22 cellular contexts compared by ENCODE assay signal in the genomic region with DNA sequence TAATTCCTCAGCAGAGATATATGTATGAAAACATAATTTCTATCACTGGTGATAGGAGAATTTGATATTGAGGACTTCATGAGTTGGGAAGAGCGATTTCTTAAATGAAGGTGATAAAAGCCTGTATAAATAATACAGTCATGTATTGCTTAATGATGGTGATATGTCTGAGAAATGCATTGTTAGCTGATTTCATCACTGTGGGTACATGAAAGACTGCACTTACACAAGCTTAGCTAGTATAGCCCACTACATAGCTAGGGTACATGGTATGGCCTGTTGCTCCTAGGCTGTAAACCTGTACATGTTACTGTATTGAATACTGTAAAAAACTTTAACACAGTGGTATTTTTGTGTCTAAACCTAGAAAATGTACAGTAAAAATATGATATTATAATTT.
DNase-seq lines count a peak whose midpoint lies in the region; ATAC-seq and TF ChIP-seq lines count a peak whose summit lies in the region.
"Had no signal": no experiment of that assay in that cellular context is flagged by ENCODE, and none has a peak within 500 bp of the region (broad histone marks: within the 10 kb centered on the region; RNA-seq: fewer than 3 reads in every experiment).

No MANE protein-coding gene starts in this region.

- H3K4me3 ChIP-seq in IMR-90 (ENCODE audit: insufficient read depth, low read depth, low read length) (no peak overlapping the region), adipocyte (ENCODE audit: low read length) (no peak overlapping the region), fibroblast of pulmonary artery (replicated peaks; ENCODE audit: low read depth, low read length) (no peak overlapping the region), mesenchymal stem cell (ENCODE audit: insufficient read depth in 1 of 2, low read depth in 1 of 2, low read length in 2 of 2) (no peak overlapping the region)
- H3K4me3 ChIP-seq: A549, MG63, PC-9 had no signal

- H2BK5ac ChIP-seq in IMR-90 (ENCODE audit: low read depth, low read length, poor library complexity, severe bottlenecking) (no peak overlapping the region), mesenchymal stem cell (ENCODE audit: low read depth, low read length, poor library complexity, severe bottlenecking) (no peak overlapping the region)

- H2BK20ac ChIP-seq in IMR-90 (ENCODE audit: low read depth, low read length), result no peak overlapping the region

- CTCF ChIA-PET in IMR-90 (lab: Yijun Ruan, JAX), result no interaction called here
- CTCF ChIA-PET in activated CD4-positive, alpha-beta memory T cell treated with anti-CD3 and anti-CD28 coated beads, Interleukin-2, amount 10 ng/mL, durations not matched to agents 7 days and 5 days (lab: Charles Lee), result no interaction called here

- TF ChIP-seq RAD21 in IMR-90 (IDR thresholded peaks at IDR 0.05; ENCODE audit: low read length), result no peak

- no peaks in the 10 kb centered on the region; the same call in 1 of the 2 replicates for H3K9me1 ChIP-seq in IMR-90 (ENCODE audit: insufficient read depth, low read length)

- WGBS in IMR-90 (ENCODE audit: extremely low coverage in 2 of 2, insufficient read length in 1 of 2), 2 experiments, result no CpG with 5 or more reads among the region's 1 CpG
- WGBS in mesenchymal stem cell, result 89% methylated on average over 1 of the region's 1 CpG

- H2AFZ ChIP-seq in IMR-90 (replicated peaks; ENCODE audit: low read length, poor library complexity), result no peak overlapping the region
- no peak overlapping the region for H2AFZ ChIP-seq in mesenchymal stem cell (ENCODE audit: low read depth, low read length)
- H2AFZ ChIP-seq: PC-9 had no signal

- H2BK120ac ChIP-seq in IMR-90 (ENCODE audit: low read depth, low read length) (no peak overlapping the region), mesenchymal stem cell (ENCODE audit: low read depth, low read length) (no peak overlapping the region)

- TF ChIP-seq CTCF in IMR-90 (conservative IDR thresholded peaks at IDR 0.05; ENCODE audit: low read depth, low read length) (no peak), fibroblast of pulmonary artery (IDR thresholded peaks at IDR 0.05; ENCODE audit: low read length, missing control alignments) (no peak)

- H3K4me1 ChIP-seq in IMR-90 (ENCODE audit: control insufficient read depth, insufficient read depth, low read length), result peaks cover 2% of the 10 kb centered on the region; the same call in 1 of the 2 replicates
- peaks cover 15% of the 10 kb centered on the region for H3K4me1 ChIP-seq in adipocyte (ENCODE audit: control insufficient read depth, insufficient read depth, low read length)
- no peaks in the 10 kb centered on the region for H3K4me1 ChIP-seq in mesenchymal stem cell (ENCODE audit: control insufficient read depth, insufficient read depth, low read depth, low read length)
- H3K4me1 ChIP-seq: A549 had no signal

- ATAC-seq in IMR-90 (ENCODE audit: low read depth), result no peak
- no peak for ATAC-seq in GM19395 (IDR thresholded peaks at IDR 0.05; ENCODE audit: unreplicated experiment)
- ATAC-seq: A549, HepG2 had no signal

- no peaks in the 10 kb centered on the region for H3K9me3 ChIP-seq in IMR-90 (ENCODE audit: control insufficient read depth, insufficient read depth, low read length)
- H3K9me3 ChIP-seq in adipocyte (ENCODE audit: control insufficient read depth, low read length), result no peaks in the 10 kb centered on the region
- H3K9me3 ChIP-seq in mesenchymal stem cell (ENCODE audit: control insufficient read depth, low read length), result no peaks in the 10 kb centered on the region
- H3K9me3 ChIP-seq: A549, MG63 had no signal

- H3K18ac ChIP-seq in IMR-90 (ENCODE audit: low read depth, low read length) (no peak overlapping the region), mesenchymal stem cell (ENCODE audit: low read depth in 1 of 2, low read length in 2 of 2) (no peak overlapping the region)

- H3K9ac ChIP-seq in IMR-90 (ENCODE audit: low read depth, low read length) (no peak overlapping the region), adipocyte (ENCODE audit: low read length) (no peak overlapping the region), mesenchymal stem cell (ENCODE audit: low read length) (no peak overlapping the region)

- intact Hi-C loops in IMR-90 (cut with micrococcal nuclease), result no loop called here

- POLR2A ChIA-PET in IMR-90 (lab: Charles Lee; ENCODE audit: unreplicated experiment), result no interaction called here
- POLR2A ChIA-PET in activated CD4-positive, alpha-beta memory T cell treated with anti-CD3 and anti-CD28 coated beads, Interleukin-2, amount 10 ng/mL, durations not matched to agents 7 days and 5 days (lab: Charles Lee), result no interaction called here

- no peak overlapping the region for H3K56ac ChIP-seq in IMR-90 (ENCODE audit: extremely low read depth, insufficient read depth, low read length)

- TF ChIP-seq POLR2A in IMR-90 (IDR thresholded peaks at IDR 0.05; ENCODE audit: low read depth, low read length), result no peak

- H3K4me3 Mint-ChIP-seq in activated CD4-positive, alpha-beta memory T cell treated with anti-CD3 and anti-CD28 coated beads, Interleukin-2, amount 10 ng/mL, durations not matched to agents 7 days and 5 days, result no peak overlapping the region
- H3K4me3 Mint-ChIP-seq: CD4-positive, alpha-beta memory T cell; HFFc6 had no signal

- H2AK5ac ChIP-seq in IMR-90 (ENCODE audit: low read depth, low read length) (no peak overlapping the region), mesenchymal stem cell (ENCODE audit: low read length, severe bottlenecking) (no peak overlapping the region)

- no peaks in the 10 kb centered on the region for H3K9me3 Mint-ChIP-seq in activated CD4-positive, alpha-beta memory T cell treated with anti-CD3 and anti-CD28 coated beads, Interleukin-2, amount 10 ng/mL, durations not matched to agents 7 days and 5 days

- no peak overlapping the region for H4K8ac ChIP-seq in IMR-90 (ENCODE audit: low read depth in 2 of 2, low read length in 2 of 2)
- H4K8ac ChIP-seq in mesenchymal stem cell (ENCODE audit: low read length), result no peak overlapping the region

- no peak overlapping the region for H2AK9ac ChIP-seq in IMR-90 (replicated peaks; ENCODE audit: low read depth, low read length, poor library complexity)

- H3K36me3 ChIP-seq in IMR-90 (ENCODE audit: control insufficient read depth, insufficient read depth, low read length) (no peaks in the 10 kb centered on the region), adipocyte (ENCODE audit: control insufficient read depth, insufficient read depth, low read length, severe bottlenecking) (no peaks in the 10 kb centered on the region), mesenchymal stem cell (ENCODE audit: control insufficient read depth in 1 of 2, insufficient read depth in 2 of 2, low read depth in 1 of 2, low read length in 2 of 2) (no peaks in the 10 kb centered on the region)
- H3K36me3 ChIP-seq: MG63 had no signal

- H4K91ac ChIP-seq in IMR-90 (ENCODE audit: insufficient read depth, low read depth, low read length) (no peak overlapping the region), mesenchymal stem cell (ENCODE audit: low read length) (no peak overlapping the region)

- dilution Hi-C loops in IMR-90 (cut with HindIII; ENCODE audit: low sequenced_read_pairs, unreplicated experiment), result no loop called here

- H3K27ac ChIP-seq in IMR-90 (ENCODE audit: insufficient read depth, low read length) (no peak overlapping the region), mesenchymal stem cell (ENCODE audit: low read length, poor library complexity, severe bottlenecking) (no peak overlapping the region)
- H3K27ac ChIP-seq: A549, PC-9 had no signal

- H3K23ac ChIP-seq in IMR-90 (ENCODE audit: low read depth, low read length) (no peak overlapping the region), mesenchymal stem cell (ENCODE audit: low read length in 2 of 2) (no peak overlapping the region)

- DNase-seq in IMR-90 (peak; percentile 12), adipocyte (ENCODE audit: low read depth) (peak; percentile 15), fibroblast of pulmonary artery (ENCODE audit: low read depth) (peak; percentile 38), mesenchymal stem cell (no peak)
- DNase-seq in activated CD8-positive, alpha-beta memory T cell treated with anti-CD3 and anti-CD28 coated beads for 24 hours, result no peak
- DNase-seq in activated CD4-positive, alpha-beta memory T cell treated with anti-CD3 and anti-CD28 coated beads, Interleukin-2, amount 10 ng/mL, durations not matched to agents 7 days and 5 days, result no peak
- DNase-seq: C1 segment of cervical spinal cord; CD4-positive, alpha-beta memory T cell; COR-L47; DMS79; GF-D8; H7; HFFc6; MG63; NCI-H1105 treated with DMSO at 0.1 percent for 48 hours; NCI-H2029; NCI-H524 treated with DMSO at 0.1 percent for 48 hours; PC-9; Right ventricle myocardium superior had no signal

- no TSS peak for BruUV-seq in IMR-90 (replicated peaks; lab: Mats Ljungman, UMichigan)

- H3K27ac Mint-ChIP-seq in activated CD4-positive, alpha-beta memory T cell treated with anti-CD3 and anti-CD28 coated beads, Interleukin-2, amount 10 ng/mL, durations not matched to agents 7 days and 5 days, result no peak overlapping the region
- H3K27ac Mint-ChIP-seq: CD4-positive, alpha-beta memory T cell; HFFc6 had no signal

- H3K79me1 ChIP-seq in IMR-90 (ENCODE audit: low read depth in 1 of 2, low read length in 2 of 2) (peaks cover 0 to 3% of the 10 kb centered on the region in 2 experiments; a peak in 1 of 4 replicates), mesenchymal stem cell (replicated peaks; ENCODE audit: low read length, poor library complexity, severe bottlenecking) (no peaks in the 10 kb centered on the region)

- H3K4me2 ChIP-seq in IMR-90 (ENCODE audit: low read depth, low read length), result no peak overlapping the region
- H3K4me2 ChIP-seq in mesenchymal stem cell (ENCODE audit: low read length, poor library complexity, severe bottlenecking), result no peak overlapping the region
- H3K4me2 ChIP-seq: A549, PC-9 had no signal

- no peaks in the 10 kb centered on the region for H3K27me3 Mint-ChIP-seq in activated CD4-positive, alpha-beta memory T cell treated with anti-CD3 and anti-CD28 coated beads, Interleukin-2, amount 10 ng/mL, durations not matched to agents 7 days and 5 days
- H3K27me3 Mint-ChIP-seq: CD4-positive, alpha-beta memory T cell had no signal

- no peaks in the 10 kb centered on the region for H4K20me1 ChIP-seq in IMR-90 (ENCODE audit: insufficient read depth, low read length)

- H2BK12ac ChIP-seq in mesenchymal stem cell (ENCODE audit: low read length in 2 of 2), result no peak overlapping the region

- in situ Hi-C loops in IMR-90 (cut with MboI; ENCODE audit: low sequenced_read_pairs), result no loop called here

- H3K27me3 ChIP-seq in IMR-90 (ENCODE audit: control insufficient read depth, insufficient read depth, low read length) (no peaks in the 10 kb centered on the region), adipocyte (replicated peaks; ENCODE audit: control insufficient read depth, insufficient read depth, low read length) (no peaks in the 10 kb centered on the region), mesenchymal stem cell (ENCODE audit: control insufficient read depth in 1 of 2, insufficient read depth in 1 of 2, low read length in 2 of 2) (peaks cover 0 to 7% of the 10 kb centered on the region in 2 experiments)
- H3K27me3 ChIP-seq: MG63 had no signal

- no peaks in the 10 kb centered on the region for H3K36me3 Mint-ChIP-seq in activated CD4-positive, alpha-beta memory T cell treated with anti-CD3 and anti-CD28 coated beads, Interleukin-2, amount 10 ng/mL, durations not matched to agents 7 days and 5 days (ENCODE audit: low read depth)
- H3K36me3 Mint-ChIP-seq: CD4-positive, alpha-beta memory T cell had no signal

- no peak overlapping the region for H4K5ac ChIP-seq in IMR-90 (ENCODE audit: low read depth, low read length)

- H3K14ac ChIP-seq in IMR-90 (replicated peaks; ENCODE audit: low read depth, low read length), result no peak overlapping the region
- no peak overlapping the region for H3K14ac ChIP-seq in mesenchymal stem cell (ENCODE audit: low read length in 2 of 2)

- no peaks in the 10 kb centered on the region for H3K4me1 Mint-ChIP-seq in activated CD4-positive, alpha-beta memory T cell treated with anti-CD3 and anti-CD28 coated beads, Interleukin-2, amount 10 ng/mL, durations not matched to agents 7 days and 5 days
- H3K4me1 Mint-ChIP-seq: CD4-positive, alpha-beta memory T cell had no signal

- H3K4ac ChIP-seq in IMR-90 (ENCODE audit: low read depth, low read length), result no peak overlapping the region
- H3K4ac ChIP-seq in mesenchymal stem cell (ENCODE audit: low read depth in 1 of 2, low read length in 2 of 2), result no peak overlapping the region

- no peak overlapping the region for H2BK15ac ChIP-seq in IMR-90 (ENCODE audit: low read depth, low read length)
- no peak overlapping the region for H2BK15ac ChIP-seq in mesenchymal stem cell (ENCODE audit: low read depth, poor library complexity, severe bottlenecking)

Comparison
In these comparisons a context has a peak if more than half of its experiments do, and no peak if none do; other contexts are left out.
1. DNase-seq: peak in IMR-90 (single experiment), adipocyte (single experiment) and fibroblast of pulmonary artery (single experiment); none in mesenchymal stem cell (single experiment), activated CD8-positive, alpha-beta memory T cell treated with anti-CD3 and anti-CD28 coated beads for 24 hours (single experiment) and activated CD4-positive, alpha-beta memory T cell treated with anti-CD3 and anti-CD28 coated beads, Interleukin-2, amount 10 ng/mL, durations not matched to agents 7 days and 5 days (single experiment).